Comparison of ENCODE assay signal across 26 cellular contexts in genomic region chr1:197284972-197285371, GRCh38. TPM values are rescaled to one million over a fixed set of nuclear protein-coding genes. Genes with fewer than 3 reads are reported as not detected.
"Had no signal": no experiment of that assay in that cellular context is flagged by ENCODE, and none has a peak within 500 bp of the region (broad histone marks: within the 10 kb centered on the region; RNA-seq: fewer than 3 reads in every experiment).

No MANE protein-coding gene starts in this region.

- H3K36me3 Mint-ChIP-seq: activated naive CD4-positive, alpha-beta T cell treated with anti-CD3 and anti-CD28 coated beads, Interleukin-2, amount 50 U/mL, for 24 hours; immature natural killer cell; neural progenitor cell; stimulated activated naive B cell treated with anti-CD40 and anti-IgM and Interleukin-4, amounts not matched to agents 10 μg/mL and 1 μg/mL and 100 μg/mL, for 72 hours; type B pancreatic cell had no signal

- ATAC-seq: left lobe of liver; lower lobe of right lung; naive thymus-derived CD8-positive, alpha-beta T cell had no signal

- DNase-seq: activated CD4-positive, alpha-beta T cell treated with anti-CD3 and anti-CD28 coated beads, Interleukin-2, amount 10 ng/mL, durations not matched to agents 7 days and 5 days; activated CD4-positive, CD25-positive, alpha-beta regulatory T cell treated with anti-CD3 and anti-CD28 coated beads, Interleukin-2, amount 50 U/mL, for 72 hours; activated CD8-positive, alpha-beta T cell treated with anti-CD3 and anti-CD28 coated beads, Interleukin-2, amount 10 ng/mL, durations not matched to agents 7 days and 5 days; activated gamma-delta T cell treated with Interleukin-2 at 50 U/mL for 16 hours; adrenal gland; brain microvascular endothelial cell; caudate nucleus; effector memory CD4-positive, alpha-beta T cell; glutamatergic neuron; immature natural killer cell; lower lobe of right lung; naive thymus-derived CD8-positive, alpha-beta T cell; sigmoid colon; stimulated activated CD4-positive, alpha-beta T cell treated with anti-CD3 and anti-CD28 coated beads, Interleukin-2, amount 100 ng/mL, for 48 hours; stimulated activated CD8-positive, alpha-beta memory T cell treated with anti-CD3 and anti-CD28 coated beads, Interleukin-4, amount 100 ng/mL, for 48 hours; stimulated activated naive B cell treated with anti-CD40 and anti-IgM and Interleukin-4, amounts not matched to agents 10 μg/mL and 1 μg/mL and 100 μg/mL, for 72 hours; WERI-Rb-1 had no signal

- H3K4me3 Mint-ChIP-seq: activated CD4-positive, alpha-beta T cell treated with anti-CD3 and anti-CD28 coated beads, Interleukin-2, amount 10 ng/mL, durations not matched to agents 7 days and 5 days; activated CD8-positive, alpha-beta T cell treated with anti-CD3 and anti-CD28 coated beads, Interleukin-2, amount 10 ng/mL, durations not matched to agents 7 days and 5 days; activated naive CD4-positive, alpha-beta T cell treated with anti-CD3 and anti-CD28 coated beads, Interleukin-2, amount 50 U/mL, for 24 hours; activated T-helper 1 cell treated with anti-CD3 and anti-CD28 coated beads, Interleukin-12 subunit alpha, Interleukin-12 subunit beta, Interleukin-2, Interleukin-4 antibody, amounts not matched to agents 30 ng/mL and 10 ng/mL and 1 ng/mL, durations not matched to agents 14 hours and 24 hours and 36 hours; immature natural killer cell; naive thymus-derived CD8-positive, alpha-beta T cell; neural progenitor cell; stimulated activated naive B cell treated with anti-CD40 and anti-IgM and Interleukin-4, amounts not matched to agents 10 μg/mL and 1 μg/mL and 100 μg/mL, for 72 hours; type B pancreatic cell had no signal

- H3K9me3 Mint-ChIP-seq: activated CD4-positive, alpha-beta T cell treated with anti-CD3 and anti-CD28 coated beads, Interleukin-2, amount 10 ng/mL, durations not matched to agents 7 days and 5 days; activated naive CD4-positive, alpha-beta T cell treated with anti-CD3 and anti-CD28 coated beads, Interleukin-2, amount 50 U/mL, for 24 hours; activated T-helper 1 cell treated with anti-CD3 and anti-CD28 coated beads, Interleukin-12 subunit alpha, Interleukin-12 subunit beta, Interleukin-2, Interleukin-4 antibody, amounts not matched to agents 30 ng/mL and 10 ng/mL and 1 ng/mL, durations not matched to agents 14 hours and 24 hours and 36 hours; immature natural killer cell; naive thymus-derived CD8-positive, alpha-beta T cell; neural progenitor cell; stimulated activated naive B cell treated with anti-CD40 and anti-IgM and Interleukin-4, amounts not matched to agents 10 μg/mL and 1 μg/mL and 100 μg/mL, for 72 hours; type B pancreatic cell had no signal

- H3K4me1 Mint-ChIP-seq: activated naive CD4-positive, alpha-beta T cell treated with anti-CD3 and anti-CD28 coated beads, Interleukin-2, amount 50 U/mL, for 24 hours; immature natural killer cell; neural progenitor cell had no signal

- H3K27me3 Mint-ChIP-seq: activated naive CD4-positive, alpha-beta T cell treated with anti-CD3 and anti-CD28 coated beads, Interleukin-2, amount 50 U/mL, for 24 hours; type B pancreatic cell had no signal

- H3K27ac Mint-ChIP-seq: activated CD4-positive, alpha-beta T cell treated with anti-CD3 and anti-CD28 coated beads, Interleukin-2, amount 10 ng/mL, durations not matched to agents 7 days and 5 days; activated CD8-positive, alpha-beta T cell treated with anti-CD3 and anti-CD28 coated beads, Interleukin-2, amount 10 ng/mL, durations not matched to agents 7 days and 5 days; activated naive CD4-positive, alpha-beta T cell treated with anti-CD3 and anti-CD28 coated beads, Interleukin-2, amount 50 U/mL, for 24 hours; activated T-helper 1 cell treated with anti-CD3 and anti-CD28 coated beads, Interleukin-12 subunit alpha, Interleukin-12 subunit beta, Interleukin-2, Interleukin-4 antibody, amounts not matched to agents 30 ng/mL and 10 ng/mL and 1 ng/mL, durations not matched to agents 14 hours and 24 hours and 36 hours; immature natural killer cell; naive thymus-derived CD8-positive, alpha-beta T cell; neural progenitor cell; stimulated activated naive B cell treated with anti-CD40 and anti-IgM and Interleukin-4, amounts not matched to agents 10 μg/mL and 1 μg/mL and 100 μg/mL, for 72 hours; type B pancreatic cell had no signal

RNA-seq across cellular contexts. Expression of gene CRB1, which starts 16.9 kb away (rescaled TPM):
- total RNA-seq: activated T-helper 1 cell treated with anti-CD3 and anti-CD28 coated beads, Interleukin-12 subunit alpha, Interleukin-12 subunit beta, Interleukin-2, Interleukin-4 antibody, amounts not matched to agents 30 ng/mL and 10 ng/mL and 1 ng/mL, durations not matched to agents 14 hours and 24 hours and 36 hours; ascending aorta; foreskin keratinocyte; left lobe of liver; T-helper 2 cell treated with Interferon-gamma antibody and Interleukin-4, amounts not matched to agents 100 ng/mL and 5 ng/mL, for 36 hours; thoracic aorta had no signal
